In the genomic region with DNA sequence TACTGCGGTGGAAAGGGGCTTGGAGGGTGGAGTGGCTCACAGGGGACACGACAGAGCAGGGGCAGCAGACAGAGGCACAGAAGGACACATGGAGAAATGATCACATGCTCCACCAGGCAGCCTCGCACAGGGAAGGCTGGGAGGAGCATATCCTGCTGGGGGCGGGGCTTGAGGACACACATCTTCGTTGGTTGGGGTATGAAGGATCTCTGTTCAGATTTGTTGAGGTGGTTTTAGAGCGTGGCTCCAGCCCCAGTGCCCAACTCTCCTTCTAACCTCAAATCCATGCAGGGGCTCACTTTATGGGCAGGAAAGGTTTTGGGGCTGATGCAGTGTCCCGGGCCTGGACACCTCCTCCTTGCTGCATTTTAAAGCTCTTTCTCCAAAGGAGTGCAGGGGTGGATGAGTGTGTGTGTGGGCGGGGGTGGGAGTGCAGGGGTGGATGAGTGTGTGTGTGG, we compare ENCODE assay signal across 8 cellular contexts. TPM values are rescaled to one million over a fixed set of nuclear protein-coding genes. Genes with fewer than 3 reads are reported as not detected.
A peak's percentile ranks its signal among the peaks of the same experiment; 100 is the strongest.
DNase-seq lines count a peak whose midpoint lies in the region; ATAC-seq and TF ChIP-seq lines count a peak whose summit lies in the region.

No MANE protein-coding gene starts in this region.

- no peak overlapping the region for H2AFZ ChIP-seq in MM.1S (ENCODE audit: low read length)

- intact Hi-C loops in left ventricle myocardium inferior (cut with micrococcal nuclease): loop anchor here (5.0 kb wide), 1 partner anchor 80 kb away; no protein-coding TSS in a partner anchor

- no peaks in the 10 kb centered on the region for H3F3A ChIP-seq in MM.1S (ENCODE audit: insufficient read depth, low read length)

- H3K9me2 ChIP-seq in MM.1S (replicated peaks; ENCODE audit: insufficient read depth, low read length): no peaks in the 10 kb centered on the region

- no peaks in the 10 kb centered on the region for H3K79me2 ChIP-seq in MM.1S (ENCODE audit: low read length)

- H3K9me3 ChIP-seq in RWPE2 (ENCODE audit: severe bottlenecking): no peaks in the 10 kb centered on the region
- H3K9me3 ChIP-seq in left ventricle myocardium inferior (replicated peaks): no peaks in the 10 kb centered on the region
- H3K9me3 ChIP-seq in MM.1S (replicated peaks; ENCODE audit: insufficient read depth, low read length): no peaks in the 10 kb centered on the region

- H3K27ac ChIP-seq in RWPE2 (ENCODE audit: poor library complexity, severe bottlenecking) (peak overlapping the region; percentile 8), left ventricle myocardium inferior (replicated peaks) (peak overlapping the region; percentile 40), MM.1S (ENCODE audit: low read length) (no peak overlapping the region)

- peaks cover 22% of the 10 kb centered on the region for H3K36me3 ChIP-seq in RWPE2 (ENCODE audit: low read depth)
- H3K36me3 ChIP-seq in left ventricle myocardium inferior: peaks cover 13% of the 10 kb centered on the region
- no peaks in the 10 kb centered on the region for H3K36me3 ChIP-seq in MM.1S (replicated peaks; ENCODE audit: insufficient read depth, low read length)

- no peak for TF ChIP-seq CTCF in RWPE2 (IDR thresholded peaks at IDR 0.05; ENCODE audit: poor library complexity, severe bottlenecking)
- TF ChIP-seq CTCF in left ventricle myocardium inferior (IDR thresholded peaks at IDR 0.05; ENCODE audit: borderline replicate concordance): no peak
- TF ChIP-seq CTCF in MM.1S (IDR thresholded peaks at IDR 0.05; ENCODE audit: low read length): no peak

- DNase-seq in COR-L47 (lab: John Stamatoyannopoulos, UW): peak; percentile 54
- DNase-seq in LoVo (ENCODE audit: low spot score): peak; percentile 52
- DNase-seq in RWPE2 (ENCODE audit: low spot score): peak; percentile 2
- DNase-seq in amygdala (lab: John Stamatoyannopoulos, UW): peak in 45 of 56 donors; percentile 21 to 83 (median 62)
- peak; percentile 89 for DNase-seq in left ventricle myocardium inferior
- peak; percentile 65 for DNase-seq in putamen (ENCODE audit: low spot score)
- DNase-seq in MM.1S: no peak

- no peak overlapping the region for H3K9ac ChIP-seq in MM.1S (ENCODE audit: low read length)

- peak; percentile 58 for ATAC-seq in RWPE2 (ENCODE audit: low read depth)
- ATAC-seq in GM19324 (IDR thresholded peaks at IDR 0.05; ENCODE audit: low FRiP score, unreplicated experiment): no peak

- H3K4me3 ChIP-seq in RWPE2 (ENCODE audit: severe bottlenecking) (no peak overlapping the region), left ventricle myocardium inferior (peak overlapping the region; percentile 92), MM.1S (ENCODE audit: low read length) (no peak overlapping the region)

- peaks cover 3% of the 10 kb centered on the region for H3K4me1 ChIP-seq in RWPE2 (ENCODE audit: insufficient read depth, poor library complexity, severe bottlenecking)
- peaks cover 47% of the 10 kb centered on the region for H3K4me1 ChIP-seq in left ventricle myocardium inferior
- H3K4me1 ChIP-seq in MM.1S (ENCODE audit: low read length): peaks cover 4% of the 10 kb centered on the region; the same call in 1 of the 2 replicates

- H3K4me2 ChIP-seq in MM.1S (ENCODE audit: low read depth, low read length): no peak overlapping the region

- no peaks in the 10 kb centered on the region for H4K20me1 ChIP-seq in MM.1S (ENCODE audit: insufficient read depth, low read length)

- H3K27me3 ChIP-seq in RWPE2 (ENCODE audit: insufficient read depth, poor library complexity, severe bottlenecking) (peaks cover 11% of the 10 kb centered on the region), left ventricle myocardium inferior (ENCODE audit: low read depth) (peaks cover 13% of the 10 kb centered on the region), MM.1S (replicated peaks; ENCODE audit: insufficient read depth, low read length) (peaks cover 95% of the 10 kb centered on the region)

RNA-seq across cellular contexts. Expression of a gene that starts 0.7 kb away (rescaled TPM):
- 17.5 TPM for total RNA-seq in left ventricle myocardium inferior

RNA-seq across cellular contexts. Expression of a gene that starts 5.8 kb away (rescaled TPM):
- total RNA-seq in left ventricle myocardium inferior: 6.5 TPM

RNA-seq across cellular contexts. Expression of a gene that starts 13.3 kb away (rescaled TPM):
- total RNA-seq in left ventricle myocardium inferior: 7.5 TPM

RNA-seq across cellular contexts. Expression of a gene that starts 23.6 kb away (rescaled TPM):
- total RNA-seq in left ventricle myocardium inferior: 0.55 TPM

RNA-seq across cellular contexts. Expression of a gene that starts 24.5 kb away (rescaled TPM):
- 73.6 TPM for total RNA-seq in left ventricle myocardium inferior
